In the genomic region with DNA sequence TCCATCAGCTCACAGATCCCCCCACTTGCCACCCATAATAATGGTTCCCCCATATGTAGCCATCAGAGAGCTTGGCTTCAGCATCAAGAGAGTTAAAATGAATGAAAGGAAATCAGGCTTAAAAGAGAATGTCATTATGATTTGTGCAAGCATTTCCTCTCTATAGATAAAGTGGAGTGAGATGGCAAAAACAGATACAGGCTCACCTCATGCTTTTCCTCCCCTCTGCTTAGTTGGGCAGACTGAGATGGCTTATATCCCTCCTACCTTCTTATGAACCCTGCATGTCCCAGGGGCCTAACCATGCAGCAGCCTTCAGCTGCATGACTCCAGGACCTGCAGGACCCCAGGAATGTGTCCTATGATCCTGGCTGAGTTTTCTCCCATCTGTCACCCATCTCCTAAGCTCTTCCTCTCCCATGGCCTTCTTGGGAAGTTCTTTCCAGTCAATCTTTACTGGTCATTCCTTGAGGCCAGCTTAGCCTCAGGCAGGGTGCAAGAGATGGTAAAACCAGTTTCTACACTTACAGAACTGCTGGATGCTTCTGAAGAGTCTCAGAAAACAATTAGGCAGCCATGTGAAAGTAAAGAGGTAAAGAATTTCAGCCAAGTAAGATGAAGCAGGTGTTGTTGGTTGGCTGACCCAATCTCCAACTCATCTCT, we compare ENCODE assay signal across 11 cellular contexts.
DNase-seq lines count a peak whose midpoint lies in the region; ATAC-seq and TF ChIP-seq lines count a peak whose summit lies in the region.
"Had no signal": no experiment of that assay in that cellular context is flagged by ENCODE, and none has a peak within 500 bp of the region (broad histone marks: within the 10 kb centered on the region; RNA-seq: fewer than 3 reads in every experiment).

No MANE protein-coding gene starts in this region.

- H3K9me3 ChIP-seq in PC-9 (ENCODE audit: insufficient read depth, low read depth) (no peaks in the 10 kb centered on the region), left ventricle myocardium inferior (replicated peaks) (no peaks in the 10 kb centered on the region)

- no peaks in the 10 kb centered on the region for H3K9me2 ChIP-seq in PC-9 (ENCODE audit: insufficient read depth)

- H3K4me1 Mint-ChIP-seq in activated CD4-positive, alpha-beta T cell treated with anti-CD3 and anti-CD28 coated beads, Interleukin-2, amount 10 ng/mL, durations not matched to agents 24 days and 14 days: peaks cover 37% of the 10 kb centered on the region
- peaks cover 39% of the 10 kb centered on the region for H3K4me1 Mint-ChIP-seq in mesothelial cell of epicardium

- no peaks in the 10 kb centered on the region for H3K27me3 Mint-ChIP-seq in activated CD4-positive, alpha-beta T cell treated with anti-CD3 and anti-CD28 coated beads, Interleukin-2, amount 10 ng/mL, durations not matched to agents 24 days and 14 days
- no peaks in the 10 kb centered on the region for H3K27me3 Mint-ChIP-seq in mesothelial cell of epicardium (ENCODE audit: low read depth)

- H3K79me2 ChIP-seq in PC-9 (ENCODE audit: low read depth): no peaks in the 10 kb centered on the region
- H3K79me2 ChIP-seq: parathyroid adenoma had no signal

- no peak overlapping the region for H3K4me3 Mint-ChIP-seq in activated CD4-positive, alpha-beta T cell treated with anti-CD3 and anti-CD28 coated beads, Interleukin-2, amount 10 ng/mL, durations not matched to agents 24 days and 14 days
- no peak overlapping the region for H3K4me3 Mint-ChIP-seq in mesothelial cell of epicardium

- intact Hi-C loops in activated CD4-positive, alpha-beta T cell treated with anti-CD3 and anti-CD28 coated beads, Interleukin-2, amount 10 ng/mL, durations not matched to agents 24 days and 14 days (cut with micrococcal nuclease): no loop called here
- intact Hi-C loops in PC-9 (cut with micrococcal nuclease; ENCODE audit: unreplicated experiment) (loop anchor here (1.0 kb wide), 1 partner anchor 275 kb away; no protein-coding TSS in a partner anchor), cardiac septum (cut with DNase I) (no loop called here), left ventricle myocardium inferior (cut with micrococcal nuclease) (no loop called here)

- H2AFZ ChIP-seq in PC-9: no peak overlapping the region
- H2AFZ ChIP-seq: parathyroid adenoma had no signal

- H3K4me2 ChIP-seq in PC-9: peak overlapping the region; percentile 38

- peaks cover 7% of the 10 kb centered on the region for H3K36me3 Mint-ChIP-seq in activated CD4-positive, alpha-beta T cell treated with anti-CD3 and anti-CD28 coated beads, Interleukin-2, amount 10 ng/mL, durations not matched to agents 24 days and 14 days (ENCODE audit: low read depth)
- H3K36me3 Mint-ChIP-seq in mesothelial cell of epicardium: no peaks in the 10 kb centered on the region

- no peaks in the 10 kb centered on the region for H3K9me3 Mint-ChIP-seq in activated CD4-positive, alpha-beta T cell treated with anti-CD3 and anti-CD28 coated beads, Interleukin-2, amount 10 ng/mL, durations not matched to agents 24 days and 14 days
- no peaks in the 10 kb centered on the region for H3K9me3 Mint-ChIP-seq in mesothelial cell of epicardium

- peak overlapping the region; percentile 49 for H3K27ac ChIP-seq in PC-9
- no peak overlapping the region for H3K27ac ChIP-seq in left ventricle myocardium inferior (replicated peaks)
- H3K27ac ChIP-seq: parathyroid adenoma had no signal

- no peak for DNase-seq in activated CD4-positive, alpha-beta T cell treated with anti-CD3 and anti-CD28 coated beads, Interleukin-2, amount 10 ng/mL, durations not matched to agents 24 days and 14 days
- no peak for DNase-seq in activated CD4-positive, alpha-beta T cell treated with anti-CD3 and anti-CD28 coated beads, Interleukin-2, amount 50 U/mL, for 1 hour
- DNase-seq in PC-9: peak; percentile 60 to 87
- no peak for DNase-seq in mesothelial cell of epicardium (ENCODE audit: low spot score in 2 of 2, unreplicated experiment in 2 of 2)
- no peak for DNase-seq in cardiac septum (ENCODE audit: low spot score)
- DNase-seq in left ventricle myocardium inferior: no peak
- DNase-seq: activated gamma-delta T cell treated with Interleukin-2 at 50 U/mL for 16 hours, caudate nucleus had no signal

- H4K20me1 ChIP-seq in PC-9 (ENCODE audit: insufficient read depth): no peaks in the 10 kb centered on the region

- no peaks in the 10 kb centered on the region for H3K36me3 ChIP-seq in PC-9 (ENCODE audit: low read depth)
- H3K36me3 ChIP-seq in left ventricle myocardium inferior: no peaks in the 10 kb centered on the region

- H3K4me3 ChIP-seq in PC-9 (no peak overlapping the region), left ventricle myocardium inferior (no peak overlapping the region)

- peak; percentile 15 for ATAC-seq in GM19328 (IDR thresholded peaks at IDR 0.05; ENCODE audit: unreplicated experiment)
- no peak for ATAC-seq in HG03354 (IDR thresholded peaks at IDR 0.05; ENCODE audit: poor library complexity, severe bottlenecking, unreplicated experiment)

- H3K4me1 ChIP-seq in PC-9 (replicated peaks; ENCODE audit: insufficient read depth) (peaks cover 75% of the 10 kb centered on the region), left ventricle myocardium inferior (peaks cover 17% of the 10 kb centered on the region)
- H3K4me1 ChIP-seq: parathyroid adenoma had no signal

- no peak for TF ChIP-seq CTCF in PC-9 (conservative IDR thresholded peaks at IDR 0.05)
- TF ChIP-seq CTCF in mesothelial cell of epicardium (IDR thresholded peaks at IDR 0.05; ENCODE audit: unreplicated experiment): no peak
- TF ChIP-seq CTCF in left ventricle myocardium inferior (IDR thresholded peaks at IDR 0.05; ENCODE audit: borderline replicate concordance): no peak

- H3F3A ChIP-seq in PC-9 (ENCODE audit: insufficient read depth, low read depth): peaks cover 26% of the 10 kb centered on the region

- H3K27ac Mint-ChIP-seq in activated CD4-positive, alpha-beta T cell treated with anti-CD3 and anti-CD28 coated beads, Interleukin-2, amount 10 ng/mL, durations not matched to agents 24 days and 14 days: peak overlapping the region; percentile 49
- peak overlapping the region; percentile 41 for H3K27ac Mint-ChIP-seq in mesothelial cell of epicardium

- H3K27me3 ChIP-seq in PC-9 (ENCODE audit: insufficient read depth, low read depth): no peaks in the 10 kb centered on the region
- H3K27me3 ChIP-seq in left ventricle myocardium inferior (ENCODE audit: low read depth): no peaks in the 10 kb centered on the region

- BruUV-seq in PC-9 (replicated peaks; lab: Mats Ljungman, UMichigan): no TSS peak

- POLR2A ChIA-PET in PC-9 (lab: Charles Lee; ENCODE audit: unreplicated experiment): no interaction called here

- CTCF ChIA-PET in PC-9 (lab: Charles Lee): interaction anchor here (0.6 kb wide), 2 partner anchors 13 to 212 kb away, joined by 3 to 5 read pairs; no protein-coding TSS in a partner anchor

Comparison
In these comparisons a context has a peak if more than half of its experiments do, and no peak if none do; other contexts are left out.
1. DNase-seq: peak in PC-9 (2 of 2); none in activated CD4-positive, alpha-beta T cell treated with anti-CD3 and anti-CD28 coated beads, Interleukin-2, amount 10 ng/mL, durations not matched to agents 24 days and 14 days (single experiment), activated CD4-positive, alpha-beta T cell treated with anti-CD3 and anti-CD28 coated beads, Interleukin-2, amount 50 U/mL, for 1 hour (single experiment), mesothelial cell of epicardium (0 of 2), cardiac septum (single experiment) and left ventricle myocardium inferior (single experiment).